1 cellular context compared by ENCODE assay signal in genomic region chr11:107408762-107409200, GRCh38.
TF ChIP-seq lines count a peak whose summit lies in the region.

No MANE protein-coding gene starts in this region.

TF ChIP-seq in HepG2, 621 proteins besides CTCF, POLR2A, EP300 and RAD21 (continued from another document and continues in another):
- 0 out of 4 replicates have a peak, but pooled peaks of 1 of the 2 experiments have one; percentile 19 for TF ChIP-seq HMGXB4 (CRISPR knock-in tag; IDR thresholded peaks at IDR 0.05; ENCODE audit: borderline replicate concordance in 1 of 2, low read depth in 1 of 2)
- TF ChIP-seq ARID3A (IDR thresholded peaks at IDR 0.05; ENCODE audit: low read depth, low read length): peak; percentile 95
- no peak for TF ChIP-seq STAG1 (CRISPR knock-in tag; IDR thresholded peaks at IDR 0.05)
- TF ChIP-seq, protein P1, sequence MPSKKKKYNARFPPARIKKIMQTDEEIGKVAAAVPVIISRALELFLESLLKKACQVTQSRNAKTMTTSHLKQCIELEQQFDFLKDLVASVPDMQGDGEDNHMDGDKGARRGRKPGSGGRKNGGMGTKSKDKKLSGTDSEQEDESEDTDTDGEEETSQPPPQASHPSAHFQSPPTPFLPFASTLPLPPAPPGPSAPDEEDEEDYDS (CRISPR knock-in tag; IDR thresholded peaks at IDR 0.05): no peak
- no peak for TF ChIP-seq ZNF207 (IDR thresholded peaks at IDR 0.05; ENCODE audit: borderline replicate concordance)
- TF ChIP-seq CREB1 (IDR thresholded peaks at IDR 0.05): no peak
- TF ChIP-seq CREB1 (CRISPR knock-in tag; IDR thresholded peaks at IDR 0.05): peak; percentile 66
- TF ChIP-seq REPIN1 (CRISPR knock-in tag; IDR thresholded peaks at IDR 0.05; ENCODE audit: borderline replicate concordance, low read depth): peak; percentile 40; the same call in 1 of the 2 replicates
- TF ChIP-seq ZNF652 (CRISPR knock-in tag; IDR thresholded peaks at IDR 0.05; ENCODE audit: borderline replicate concordance, low read depth): peak; percentile 49; the same call in 1 of the 2 replicates
- TF ChIP-seq HNRNPUL1 (IDR thresholded peaks at IDR 0.05; ENCODE audit: low read depth, low read length): peak; percentile 74; the same call in 1 of the 2 replicates
- TF ChIP-seq HOXD1 (CRISPR knock-in tag; IDR thresholded peaks at IDR 0.05): 0 out of 2 replicates have a peak, but pooled peaks have one; percentile 43
- TF ChIP-seq ZNF331 (CRISPR knock-in tag; IDR thresholded peaks at IDR 0.05): peak; percentile 38; the same call in 1 of the 2 replicates
- TF ChIP-seq, protein P2, sequence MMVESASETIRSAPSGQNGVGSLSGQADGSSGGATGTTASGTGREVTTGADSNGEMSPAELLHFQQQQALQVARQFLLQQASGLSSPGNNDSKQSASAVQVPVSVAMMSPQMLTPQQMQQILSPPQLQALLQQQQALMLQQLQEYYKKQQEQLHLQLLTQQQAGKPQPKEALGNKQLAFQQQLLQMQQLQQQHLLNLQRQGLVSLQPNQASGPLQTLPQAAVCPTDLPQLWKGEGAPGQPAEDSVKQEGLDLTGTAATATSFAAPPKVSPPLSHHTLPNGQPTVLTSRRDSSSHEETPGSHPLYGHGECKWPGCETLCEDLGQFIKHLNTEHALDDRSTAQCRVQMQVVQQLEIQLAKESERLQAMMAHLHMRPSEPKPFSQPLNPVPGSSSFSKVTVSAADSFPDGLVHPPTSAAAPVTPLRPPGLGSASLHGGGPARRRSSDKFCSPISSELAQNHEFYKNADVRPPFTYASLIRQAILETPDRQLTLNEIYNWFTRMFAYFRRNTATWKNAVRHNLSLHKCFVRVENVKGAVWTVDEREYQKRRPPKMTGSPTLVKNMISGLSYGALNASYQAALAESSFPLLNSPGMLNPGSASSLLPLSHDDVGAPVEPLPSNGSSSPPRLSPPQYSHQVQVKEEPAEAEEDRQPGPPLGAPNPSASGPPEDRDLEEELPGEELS (CRISPR knock-in tag; IDR thresholded peaks at IDR 0.05): peak; percentile 78
- peak; percentile 94 for TF ChIP-seq ZNF609 (CRISPR knock-in tag; IDR thresholded peaks at IDR 0.05; ENCODE audit: borderline replicate concordance)
- TF ChIP-seq NCOR1 (IDR thresholded peaks at IDR 0.05; ENCODE audit: borderline replicate concordance, low read length): peak; percentile 90
- TF ChIP-seq ZNF350 (CRISPR knock-in tag; IDR thresholded peaks at IDR 0.05; ENCODE audit: borderline replicate concordance, low read depth): no peak
- TF ChIP-seq SETDB1 (CRISPR knock-in tag; IDR thresholded peaks at IDR 0.05; ENCODE audit: borderline replicate concordance): no peak
- TF ChIP-seq FOXA3 (CRISPR knock-in tag; IDR thresholded peaks at IDR 0.05): peak; percentile 94
- no peak for TF ChIP-seq ZNF513 (CRISPR knock-in tag; conservative IDR thresholded peaks at IDR 0.05)
- TF ChIP-seq BCL6 (CRISPR knock-in tag; IDR thresholded peaks at IDR 0.05): peak; percentile 68
- TF ChIP-seq NCOA5 (CRISPR knock-in tag; IDR thresholded peaks at IDR 0.05): no peak
- TF ChIP-seq NFKBIZ (CRISPR knock-in tag; IDR thresholded peaks at IDR 0.05): 0 out of 2 replicates have a peak, but pooled peaks have one; percentile 48
- TF ChIP-seq HNRNPK (IDR thresholded peaks at IDR 0.05; ENCODE audit: low read depth, low read length, poor library complexity, severe bottlenecking): no peak
- TF ChIP-seq RCOR2 (CRISPR knock-in tag; IDR thresholded peaks at IDR 0.05): peak; percentile 76; the same call in 1 of the 2 replicates
- TF ChIP-seq, protein P3, sequence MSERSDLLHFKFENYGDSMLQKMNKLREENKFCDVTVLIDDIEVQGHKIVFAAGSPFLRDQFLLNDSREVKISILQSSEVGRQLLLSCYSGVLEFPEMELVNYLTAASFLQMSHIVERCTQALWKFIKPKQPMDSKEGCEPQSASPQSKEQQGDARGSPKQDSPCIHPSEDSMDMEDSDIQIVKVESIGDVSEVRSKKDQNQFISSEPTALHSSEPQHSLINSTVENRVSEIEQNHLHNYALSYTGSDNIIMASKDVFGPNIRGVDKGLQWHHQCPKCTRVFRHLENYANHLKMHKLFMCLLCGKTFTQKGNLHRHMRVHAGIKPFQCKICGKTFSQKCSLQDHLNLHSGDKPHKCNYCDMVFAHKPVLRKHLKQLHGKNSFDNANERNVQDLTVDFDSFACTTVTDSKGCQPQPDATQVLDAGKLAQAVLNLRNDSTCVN (CRISPR knock-in tag; IDR thresholded peaks at IDR 0.05; ENCODE audit: borderline replicate concordance): no peak
- peak; percentile 71 for TF ChIP-seq TCF7 (IDR thresholded peaks at IDR 0.05; ENCODE audit: low read depth)
- 0 out of 2 replicates have a peak, but pooled peaks have one; percentile 20 for TF ChIP-seq ZNF205 (CRISPR knock-in tag; IDR thresholded peaks at IDR 0.05)
- peak; percentile 62; the same call in 1 of the 2 replicates for TF ChIP-seq HMG20B (CRISPR knock-in tag; conservative IDR thresholded peaks at IDR 0.05)
- peak; percentile 97 for TF ChIP-seq ZKSCAN1 (IDR thresholded peaks at IDR 0.05; ENCODE audit: low read length)
- peak; percentile 15; the same call in 1 of the 2 replicates for TF ChIP-seq YEATS4 (CRISPR knock-in tag; IDR thresholded peaks at IDR 0.05; ENCODE audit: borderline replicate concordance)
- peak; percentile 92 for TF ChIP-seq ISL2 (CRISPR knock-in tag; IDR thresholded peaks at IDR 0.05)
- TF ChIP-seq, protein P4, sequence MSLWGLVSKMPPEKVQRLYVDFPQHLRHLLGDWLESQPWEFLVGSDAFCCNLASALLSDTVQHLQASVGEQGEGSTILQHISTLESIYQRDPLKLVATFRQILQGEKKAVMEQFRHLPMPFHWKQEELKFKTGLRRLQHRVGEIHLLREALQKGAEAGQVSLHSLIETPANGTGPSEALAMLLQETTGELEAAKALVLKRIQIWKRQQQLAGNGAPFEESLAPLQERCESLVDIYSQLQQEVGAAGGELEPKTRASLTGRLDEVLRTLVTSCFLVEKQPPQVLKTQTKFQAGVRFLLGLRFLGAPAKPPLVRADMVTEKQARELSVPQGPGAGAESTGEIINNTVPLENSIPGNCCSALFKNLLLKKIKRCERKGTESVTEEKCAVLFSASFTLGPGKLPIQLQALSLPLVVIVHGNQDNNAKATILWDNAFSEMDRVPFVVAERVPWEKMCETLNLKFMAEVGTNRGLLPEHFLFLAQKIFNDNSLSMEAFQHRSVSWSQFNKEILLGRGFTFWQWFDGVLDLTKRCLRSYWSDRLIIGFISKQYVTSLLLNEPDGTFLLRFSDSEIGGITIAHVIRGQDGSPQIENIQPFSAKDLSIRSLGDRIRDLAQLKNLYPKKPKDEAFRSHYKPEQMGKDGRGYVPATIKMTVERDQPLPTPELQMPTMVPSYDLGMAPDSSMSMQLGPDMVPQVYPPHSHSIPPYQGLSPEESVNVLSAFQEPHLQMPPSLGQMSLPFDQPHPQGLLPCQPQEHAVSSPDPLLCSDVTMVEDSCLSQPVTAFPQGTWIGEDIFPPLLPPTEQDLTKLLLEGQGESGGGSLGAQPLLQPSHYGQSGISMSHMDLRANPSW (CRISPR knock-in tag; IDR thresholded peaks at IDR 0.05; ENCODE audit: borderline replicate concordance): no peak
- TF ChIP-seq, protein P5, sequence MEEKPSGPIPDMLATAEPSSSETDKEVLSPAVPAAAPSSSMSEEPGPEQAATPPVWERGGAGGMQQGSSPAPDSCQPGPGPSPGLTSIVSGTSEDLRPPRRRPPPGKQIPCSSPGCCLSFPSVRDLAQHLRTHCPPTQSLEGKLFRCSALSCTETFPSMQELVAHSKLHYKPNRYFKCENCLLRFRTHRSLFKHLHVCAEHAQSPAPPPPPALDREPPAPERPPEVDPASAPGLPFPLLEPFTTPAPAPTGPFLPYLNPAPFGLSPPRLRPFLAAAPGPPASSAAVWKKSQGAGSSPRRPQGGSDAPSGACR (CRISPR knock-in tag; IDR thresholded peaks at IDR 0.05): 0 out of 2 replicates have a peak, but pooled peaks have one; percentile 27
- no peak for TF ChIP-seq ZNF180 (CRISPR knock-in tag; IDR thresholded peaks at IDR 0.05; ENCODE audit: borderline replicate concordance, low read depth)
- TF ChIP-seq, protein P6, sequence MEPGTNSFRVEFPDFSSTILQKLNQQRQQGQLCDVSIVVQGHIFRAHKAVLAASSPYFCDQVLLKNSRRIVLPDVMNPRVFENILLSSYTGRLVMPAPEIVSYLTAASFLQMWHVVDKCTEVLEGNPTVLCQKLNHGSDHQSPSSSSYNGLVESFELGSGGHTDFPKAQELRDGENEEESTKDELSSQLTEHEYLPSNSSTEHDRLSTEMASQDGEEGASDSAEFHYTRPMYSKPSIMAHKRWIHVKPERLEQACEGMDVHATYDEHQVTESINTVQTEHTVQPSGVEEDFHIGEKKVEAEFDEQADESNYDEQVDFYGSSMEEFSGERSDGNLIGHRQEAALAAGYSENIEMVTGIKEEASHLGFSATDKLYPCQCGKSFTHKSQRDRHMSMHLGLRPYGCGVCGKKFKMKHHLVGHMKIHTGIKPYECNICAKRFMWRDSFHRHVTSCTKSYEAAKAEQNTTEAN (CRISPR knock-in tag; conservative IDR thresholded peaks at IDR 0.05): peak; percentile 52; the same call in 1 of the 2 replicates
- TF ChIP-seq POLR2G (IDR thresholded peaks at IDR 0.05; ENCODE audit: low read depth, low read length): no peak
